10 cellular contexts compared by ENCODE assay signal in the genomic region with DNA sequence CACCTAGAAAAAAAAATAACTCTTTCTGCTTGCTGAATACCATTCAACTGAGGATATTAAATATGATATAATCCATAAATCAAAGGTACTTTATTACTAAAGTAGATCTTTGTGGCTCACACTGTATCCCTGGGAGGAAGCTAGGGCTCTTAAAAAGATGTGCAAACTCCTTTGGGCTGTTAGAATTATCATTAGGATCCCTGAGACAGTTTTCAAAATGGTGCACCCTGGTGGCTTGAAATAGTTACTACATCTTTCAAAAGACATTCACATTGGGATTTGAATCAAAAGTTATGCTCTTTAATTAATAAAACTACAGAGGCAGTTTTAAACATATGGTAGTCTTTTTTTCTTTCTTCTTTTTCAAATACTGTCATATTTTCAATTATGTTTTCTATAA.
DNase-seq lines count a peak whose midpoint lies in the region; ATAC-seq, FAIRE-seq and TF ChIP-seq lines count a peak whose summit lies in the region.
"Had no signal": no experiment of that assay in that cellular context is flagged by ENCODE, and none has a peak within 500 bp of the region (broad histone marks: within the 10 kb centered on the region; RNA-seq: fewer than 3 reads in every experiment).

No MANE protein-coding gene starts in this region.

- in situ Hi-C loops in gastrocnemius medialis (cut with MboI; ENCODE audit: low sequenced_read_pairs in 4 of 4): no loop called here

- H3K36me3 ChIP-seq in upper lobe of left lung (no peaks in the 10 kb centered on the region), gastrocnemius medialis (no peaks in the 10 kb centered on the region)

- H3K9me3 ChIP-seq in upper lobe of left lung (no peaks in the 10 kb centered on the region), gastrocnemius medialis (no peaks in the 10 kb centered on the region)

- H3K4me3 ChIP-seq in fibroblast of mammary gland (ENCODE audit: control insufficient read depth, low read depth, low read length): no peak overlapping the region
- no peak overlapping the region for H3K4me3 ChIP-seq in upper lobe of left lung
- H3K4me3 ChIP-seq in gastrocnemius medialis: no peak overlapping the region

- H3K4me1 ChIP-seq in upper lobe of left lung: no peaks in the 10 kb centered on the region
- no peaks in the 10 kb centered on the region for H3K4me1 ChIP-seq in gastrocnemius medialis

- H3K27ac ChIP-seq in upper lobe of left lung (no peak overlapping the region), gastrocnemius medialis (no peak overlapping the region)

- DNase-seq in A172 (ENCODE audit: low spot score) (peak; percentile 1), OCI-M1 (lab: John Stamatoyannopoulos, UW) (peak; percentile 52), fibroblast of mammary gland (ENCODE audit: low read depth) (peak; percentile 11), COLO829 (ENCODE audit: low spot score) (no peak), upper lobe of left lung (no peak), T1000 (lab: John Stamatoyannopoulos, UW) (no peak), gastrocnemius medialis (no peak)
- DNase-seq: natural killer cell, SHP77 had no signal

- FAIRE-seq in G401.6 (lab: Jason Lieb, UNC): peak; percentile 25

- ATAC-seq in upper lobe of left lung (ENCODE audit: low FRiP score in 2 of 2) (no peak), gastrocnemius medialis (no peak)
- ATAC-seq: natural killer cell had no signal

- intact Hi-C loops in gastrocnemius medialis (cut with DNase I; ENCODE audit: low total_unique reads): no loop called here

- TF ChIP-seq POLR2A in upper lobe of left lung (IDR thresholded peaks at IDR 0.05): no peak
- no peak for TF ChIP-seq POLR2A in gastrocnemius medialis (IDR thresholded peaks at IDR 0.05)

- no peak for TF ChIP-seq EP300 in upper lobe of left lung (IDR thresholded peaks at IDR 0.05)

- TF ChIP-seq CTCF in fibroblast of mammary gland (conservative IDR thresholded peaks at IDR 0.05; ENCODE audit: control insufficient read depth, insufficient read depth, low read depth, low read length) (peak; percentile 35), upper lobe of left lung (IDR thresholded peaks at IDR 0.05) (no peak), gastrocnemius medialis (IDR thresholded peaks at IDR 0.05 in 4 of 5, conservative IDR thresholded peaks at IDR 0.05 in 1 of 5) (peak in 1 of 5 experiments; percentile 25)

- H3K27me3 ChIP-seq in upper lobe of left lung: no peaks in the 10 kb centered on the region
- H3K27me3 ChIP-seq in gastrocnemius medialis: no peaks in the 10 kb centered on the region

Comparison
In these comparisons a context has a peak if more than half of its experiments do, and no peak if none do; other contexts are left out.
1. DNase-seq: peak in A172 (single experiment), OCI-M1 (single experiment) and fibroblast of mammary gland (single experiment); none in COLO829 (single experiment), upper lobe of left lung (0 of 2), T1000 (single experiment) and gastrocnemius medialis (0 of 2).